ENCODE assay signal across 9 cellular contexts in genomic region chr11:68470304-68470811, GRCh38. TPM values are rescaled to one million over a fixed set of nuclear protein-coding genes. Genes with fewer than 3 reads are reported as not detected.
DNase-seq lines count a peak whose midpoint lies in the region; ATAC-seq and TF ChIP-seq lines count a peak whose summit lies in the region.
"Had no signal": no experiment of that assay in that cellular context is flagged by ENCODE, and none has a peak within 500 bp of the region (broad histone marks: within the 10 kb centered on the region; RNA-seq: fewer than 3 reads in every experiment).

No MANE protein-coding gene starts in this region.

- H2BK15ac ChIP-seq in H9 (ENCODE audit: low read depth, low read length), result no peak overlapping the region

- H3K27ac ChIP-seq in right atrium auricular region, result no peak overlapping the region
- H3K27ac ChIP-seq in upper lobe of right lung, result no peak overlapping the region
- H3K27ac ChIP-seq in H9 (ENCODE audit: insufficient read length, low read depth, low read length), result no peak overlapping the region
- no peak overlapping the region for H3K27ac ChIP-seq in Peyer's patch
- H3K27ac ChIP-seq: SK-N-MC had no signal

- no peak for TF ChIP-seq POLR2A in Peyer's patch (IDR thresholded peaks at IDR 0.05)

- peaks cover 83% of the 10 kb centered on the region for H3K4me1 Mint-ChIP-seq in activated CD4-positive, alpha-beta memory T cell treated with anti-CD3 and anti-CD28 coated beads for 36 hours (ENCODE audit: low read depth)
- H3K4me1 Mint-ChIP-seq in immature natural killer cell (peaks cover 87 to 92% of the 10 kb centered on the region in 2 donors), H9 (peaks cover 55 to 68% of the 10 kb centered on the region in 2 experiments)

- no peaks in the 10 kb centered on the region for H3K23me2 ChIP-seq in H9 (ENCODE audit: insufficient read length, low read depth, low read length, poor library complexity, severe bottlenecking)

- no peak overlapping the region for H2BK120ac ChIP-seq in H9 (ENCODE audit: low read depth, low read length, poor library complexity, severe bottlenecking)

- no peak overlapping the region for H4K91ac ChIP-seq in H9 (ENCODE audit: insufficient read length, low read depth, low read length)

- peak overlapping the region; percentile 90 for H3K27ac Mint-ChIP-seq in activated CD4-positive, alpha-beta memory T cell treated with anti-CD3 and anti-CD28 coated beads for 36 hours
- H3K27ac Mint-ChIP-seq in immature natural killer cell (peak overlapping the region; percentile 39 to 91 (median 78)), H9 (peak overlapping the region in 1 of 3 experiments; percentile 55; a peak in 2 of 7 replicates)

- no peak overlapping the region for H3K56ac ChIP-seq in H9 (ENCODE audit: insufficient read length, low read depth, low read length)

- no peak overlapping the region for H3K14ac ChIP-seq in H9 (ENCODE audit: insufficient read depth, low read length)

- H2AFZ ChIP-seq in H9 (ENCODE audit: low read length), result no peak overlapping the region

- no peak overlapping the region for H3K9ac ChIP-seq in H9 (ENCODE audit: extremely low read depth, insufficient read length, low read length)

- H3K9me3 Mint-ChIP-seq in activated CD4-positive, alpha-beta memory T cell treated with anti-CD3 and anti-CD28 coated beads for 36 hours, result no peaks in the 10 kb centered on the region
- H3K9me3 Mint-ChIP-seq in immature natural killer cell (no peaks in the 10 kb centered on the region), H9 (peaks cover 6 to 31% of the 10 kb centered on the region in 2 experiments; a peak in 4 of 5 replicates)

- H3K36me3 ChIP-seq in right atrium auricular region, result no peaks in the 10 kb centered on the region
- no peaks in the 10 kb centered on the region for H3K36me3 ChIP-seq in upper lobe of right lung
- no peaks in the 10 kb centered on the region for H3K36me3 ChIP-seq in Peyer's patch

- no peak overlapping the region for H3K18ac ChIP-seq in H9 (ENCODE audit: insufficient read length, low read depth, low read length)

- peak; percentile 40 for ATAC-seq in Right ventricle myocardium superior (ENCODE audit: poor library complexity)
- ATAC-seq in upper lobe of right lung, result peak; percentile 19

- intact Hi-C loops in Right ventricle myocardium superior (cut with DNase I) (no loop called here), upper lobe of right lung (cut with DNase I) (no loop called here)
- intact Hi-C loops in activated CD4-positive, alpha-beta memory T cell treated with anti-CD3 and anti-CD28 coated beads for 36 hours (cut with micrococcal nuclease), result no loop called here

- no peak overlapping the region for H3K4me2 ChIP-seq in H9 (ENCODE audit: insufficient read depth, insufficient read length, low read length)

- H3K27me3 Mint-ChIP-seq in activated CD4-positive, alpha-beta memory T cell treated with anti-CD3 and anti-CD28 coated beads for 36 hours, result no peaks in the 10 kb centered on the region
- H3K27me3 Mint-ChIP-seq in immature natural killer cell (ENCODE audit: low read depth in 3 of 3), result peaks cover 2 to 6% (median 2%) of the 10 kb centered on the region in 3 donors
- H3K27me3 Mint-ChIP-seq in H9 (ENCODE audit: low read depth), result no peaks in the 10 kb centered on the region

- POLR2A ChIA-PET in activated CD4-positive, alpha-beta memory T cell treated with anti-CD3 and anti-CD28 coated beads for 36 hours (lab: Charles Lee), result no interaction called here

- H4K20me1 ChIP-seq in H9 (ENCODE audit: control insufficient read depth, insufficient read depth, insufficient read length), result no peaks in the 10 kb centered on the region

- no peak overlapping the region for H3T11ph ChIP-seq in H9 (ENCODE audit: low read length)

- H3K4me1 ChIP-seq in right atrium auricular region (peaks cover 0 to 89% of the 10 kb centered on the region in 2 donors), upper lobe of right lung (peaks cover 74% of the 10 kb centered on the region), H9 (ENCODE audit: insufficient read depth, low read length) (peaks cover 4% of the 10 kb centered on the region), Peyer's patch (peaks cover 0 to 81% (median 33%) of the 10 kb centered on the region in 4 donors)

- peaks cover 78% of the 10 kb centered on the region for H3K79me2 ChIP-seq in H9 (ENCODE audit: insufficient read depth, low read length)

- no peak overlapping the region for H3K4ac ChIP-seq in H9 (ENCODE audit: low read depth, low read length)

- no peak overlapping the region for H4K8ac ChIP-seq in H9 (replicated peaks; ENCODE audit: insufficient read length, low read depth, low read length)

- H2AK5ac ChIP-seq in H9 (ENCODE audit: insufficient read length, low read length), result no peak overlapping the region

- no peak overlapping the region for H2BK12ac ChIP-seq in H9 (ENCODE audit: insufficient read length, low read depth, low read length)

- TF ChIP-seq CTCF in right atrium auricular region (IDR thresholded peaks at IDR 0.05), result no peak
- TF ChIP-seq CTCF in upper lobe of right lung (IDR thresholded peaks at IDR 0.05), result no peak
- no peak for TF ChIP-seq CTCF in H9 (conservative IDR thresholded peaks at IDR 0.05)
- TF ChIP-seq CTCF in Peyer's patch (IDR thresholded peaks at IDR 0.05), result no peak

- H2BK20ac ChIP-seq in H9 (ENCODE audit: low read depth, low read length, poor library complexity, severe bottlenecking), result no peak overlapping the region

- no peak overlapping the region for H3K4me3 Mint-ChIP-seq in activated CD4-positive, alpha-beta memory T cell treated with anti-CD3 and anti-CD28 coated beads for 36 hours
- H3K4me3 Mint-ChIP-seq in immature natural killer cell, result peak overlapping the region; percentile 69 to 86 (median 77)
- no peak overlapping the region for H3K4me3 Mint-ChIP-seq in H9

- H3K23ac ChIP-seq in H9 (ENCODE audit: insufficient read length, low read depth, low read length), result no peak overlapping the region

- H4K5ac ChIP-seq in H9 (ENCODE audit: insufficient read length, low read depth, low read length), result no peak overlapping the region

- CTCF ChIA-PET in activated CD4-positive, alpha-beta memory T cell treated with anti-CD3 and anti-CD28 coated beads for 36 hours (lab: Charles Lee), result no interaction called here

- DNase-seq in Right ventricle myocardium superior, result no peak
- no peak for DNase-seq in right atrium auricular region (ENCODE audit: low spot score)
- no peak for DNase-seq in activated CD4-positive, alpha-beta memory T cell treated with anti-CD3 and anti-CD28 coated beads for 36 hours
- DNase-seq in immature natural killer cell, result no peak
- DNase-seq in upper lobe of right lung, result no peak
- no peak for DNase-seq in H9
- DNase-seq in Peyer's patch, result no peak
- no peak for DNase-seq in glomerular visceral epithelial cell (ENCODE audit: extremely low spot score)

- peaks cover 27% of the 10 kb centered on the region for H3K36me3 Mint-ChIP-seq in activated CD4-positive, alpha-beta memory T cell treated with anti-CD3 and anti-CD28 coated beads for 36 hours
- no peaks in the 10 kb centered on the region for H3K36me3 Mint-ChIP-seq in immature natural killer cell
- peaks cover 39 to 45% (median 44%) of the 10 kb centered on the region in 3 experiments for H3K36me3 Mint-ChIP-seq in H9 (ENCODE audit: insufficient read depth in 1 of 3, low read depth in 3 of 3)

- WGBS in H9 (ENCODE audit: extremely low coverage, insufficient read length, low lambda C conversion rate), result no CpG with 5 or more reads among the region's 4 CpGs

- peaks cover 10% of the 10 kb centered on the region for H3K79me1 ChIP-seq in H9 (ENCODE audit: insufficient read depth, low read depth, low read length, poor library complexity, severe bottlenecking)

- H2BK5ac ChIP-seq in H9 (ENCODE audit: insufficient read length, low read length), result no peak overlapping the region

- H3K9me3 ChIP-seq in right atrium auricular region, result no peaks in the 10 kb centered on the region
- no peaks in the 10 kb centered on the region for H3K9me3 ChIP-seq in upper lobe of right lung
- H3K9me3 ChIP-seq in H9 (ENCODE audit: control insufficient read depth, low read depth, low read length), result no peaks in the 10 kb centered on the region
- H3K9me3 ChIP-seq in Peyer's patch, result no peaks in the 10 kb centered on the region

- H3K27me3 ChIP-seq in right atrium auricular region, result no peaks in the 10 kb centered on the region
- H3K27me3 ChIP-seq in upper lobe of right lung, result no peaks in the 10 kb centered on the region
- no peaks in the 10 kb centered on the region for H3K27me3 ChIP-seq in H9 (ENCODE audit: insufficient read depth, low read length)
- H3K27me3 ChIP-seq in Peyer's patch, result no peaks in the 10 kb centered on the region

- H3K4me3 ChIP-seq in right atrium auricular region, result no peak overlapping the region
- H3K4me3 ChIP-seq in upper lobe of right lung, result no peak overlapping the region
- H3K4me3 ChIP-seq in Peyer's patch, result no peak overlapping the region
- H3K4me3 ChIP-seq: SK-N-MC had no signal

RNA-seq across cellular contexts. Expression of gene PPP6R3, which starts 9.8 kb away (rescaled TPM):
- total RNA-seq in Right ventricle myocardium superior, result 73.9 TPM
- total RNA-seq in right atrium auricular region, result 10 to 100 TPM; 81.1 to 95.2 TPM
- total RNA-seq in activated CD4-positive, alpha-beta memory T cell treated with anti-CD3 and anti-CD28 coated beads for 36 hours, result 100 to 1,000 TPM; 108 to 110 TPM
- polyA plus RNA-seq in immature natural killer cell, result 10 to 100 TPM; 18.2 to 48.4 (median 29.8) TPM
- 93.2 TPM for total RNA-seq in upper lobe of right lung
- total RNA-seq in H9 (2021), result 138 and 139 TPM in 2 replicates
- 100 to 1,000 TPM; 130 to 282 (median 156) TPM for total RNA-seq in Peyer's patch

Comparison
In these comparisons a context has a peak if more than half of its experiments do, and no peak if none do; other contexts are left out.
1. H3K4me3 Mint-ChIP-seq: peak in immature natural killer cell (5 of 5); none in activated CD4-positive, alpha-beta memory T cell treated with anti-CD3 and anti-CD28 coated beads for 36 hours (single experiment) and H9 (0 of 2).